35 cellular contexts compared by ENCODE assay signal in the genomic region with DNA sequence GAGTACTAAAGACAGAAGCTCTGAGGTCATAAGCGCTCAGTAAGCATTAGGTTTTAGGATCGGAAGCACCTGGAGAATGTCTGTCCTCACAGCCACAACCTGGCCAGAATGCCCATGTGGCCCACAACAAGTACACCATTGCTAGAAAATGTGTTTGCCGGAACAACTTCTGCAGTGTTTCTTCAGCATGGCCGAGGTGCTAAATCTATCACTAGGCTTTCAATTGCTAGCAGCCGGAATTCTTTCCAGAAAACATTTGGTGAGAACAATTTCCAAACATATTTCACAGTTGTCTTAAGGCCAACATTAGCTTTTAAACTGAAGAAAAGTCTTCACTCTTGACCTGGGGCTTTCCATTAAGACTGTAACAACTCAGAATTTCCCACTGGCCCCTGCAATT.
"Had no signal": no experiment of that assay in that cellular context is flagged by ENCODE, and none has a peak within 500 bp of the region (broad histone marks: within the 10 kb centered on the region; RNA-seq: fewer than 3 reads in every experiment).

No MANE protein-coding gene starts in this region.

- DNase-seq: Kasumi-1, MG63, MM.1S, MV-4-11, NCI-H1048, NCI-H1092, NCI-H1092 treated with DMSO at 0.1 percent for 48 hours, NCI-H1105, NCI-H1105 treated with DMSO at 0.1 percent for 48 hours, NCI-H1417, NCI-H1417 treated with DMSO at 0.1 percent for 48 hours, NCI-H1436, NCI-H1436 treated with DMSO at 0.1 percent for 48 hours, NCI-H146, NCI-H1694, NCI-H1694 treated with DMSO at 0.1 percent for 48 hours, NCI-H187, NCI-H187 treated with DMSO at 0.1 percent for 48 hours, NCI-H1930, NCI-H2029, NCI-H2029 treated with DMSO at 0.1 percent for 48 hours, NCI-H2081, NCI-H2081 treated with DMSO at 0.1 percent for 48 hours, NCI-H2107, NCI-H2171, NCI-H2171 treated with DMSO at 0.1 percent for 48 hours, NCI-H2227 treated with DMSO at 0.1 percent for 48 hours, NCI-H226, NCI-H345, NCI-H446, NCI-H446 treated with DMSO at 0.1 percent for 48 hours, NCI-H510A, NCI-H510A treated with DMSO at 0.1 percent for 48 hours, NCI-H524, NCI-H524 treated with DMSO at 0.1 percent for 48 hours had no signal

- H3K36me3 ChIP-seq: MG63 had no signal

- H3K27me3 ChIP-seq: MG63 had no signal

- H3K4me3 ChIP-seq: MG63 had no signal
